1 cellular context compared by ENCODE assay signal in the genomic region with DNA sequence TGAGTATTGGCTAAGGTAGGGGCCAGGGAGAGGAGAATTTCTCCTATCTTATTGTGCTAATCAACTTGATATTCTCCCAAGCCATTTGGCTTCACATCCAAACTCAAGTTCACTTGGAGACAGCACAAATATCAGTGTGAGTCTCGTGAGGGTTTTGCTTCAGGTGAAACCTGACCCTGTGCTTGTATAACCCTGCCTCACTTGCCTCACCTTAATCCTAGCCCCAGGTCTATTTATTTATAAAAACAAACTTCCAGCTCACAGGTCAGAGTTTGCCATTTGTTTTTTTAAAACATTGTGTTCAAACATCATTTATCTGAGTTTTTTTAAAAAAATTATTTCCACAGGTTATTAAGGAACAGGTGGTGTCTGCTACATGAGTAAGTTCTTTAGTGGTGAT.
TF ChIP-seq lines count a peak whose summit lies in the region.

No MANE protein-coding gene starts in this region.

TF ChIP-seq in H1, 55 proteins besides CTCF, POLR2A, EP300 and RAD21 (continued from another document):
- no peak for TF ChIP-seq JUN (IDR thresholded peaks at IDR 0.05; ENCODE audit: low read depth, low read length)
- TF ChIP-seq, protein P1, sequence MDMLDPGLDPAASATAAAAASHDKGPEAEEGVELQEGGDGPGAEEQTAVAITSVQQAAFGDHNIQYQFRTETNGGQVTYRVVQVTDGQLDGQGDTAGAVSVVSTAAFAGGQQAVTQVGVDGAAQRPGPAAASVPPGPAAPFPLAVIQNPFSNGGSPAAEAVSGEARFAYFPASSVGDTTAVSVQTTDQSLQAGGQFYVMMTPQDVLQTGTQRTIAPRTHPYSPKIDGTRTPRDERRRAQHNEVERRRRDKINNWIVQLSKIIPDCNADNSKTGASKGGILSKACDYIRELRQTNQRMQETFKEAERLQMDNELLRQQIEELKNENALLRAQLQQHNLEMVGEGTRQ (IDR thresholded peaks at IDR 0.05; ENCODE audit: low read length): no peak
